ENCODE assay signal across 1 cellular context in genomic region chr3:101938262-101938847, GRCh38.
A peak's percentile ranks its signal among the peaks of the same experiment; 100 is the strongest.
TF ChIP-seq lines count a peak whose summit lies in the region.

No MANE protein-coding gene starts in this region.

TF ChIP-seq in K562, 482 proteins besides CTCF, POLR2A, EP300 and RAD21 (continued from another document):
- TF ChIP-seq ZNF609 (CRISPR knock-in tag; IDR thresholded peaks at IDR 0.05; ENCODE audit: borderline replicate concordance) = no peak
- TF ChIP-seq KDM4B (IDR thresholded peaks at IDR 0.05; ENCODE audit: borderline replicate concordance in 2 of 2, low read depth in 1 of 2) = no peak
- no peak for TF ChIP-seq FOXA3 (CRISPR knock-in tag; conservative IDR thresholded peaks at IDR 0.05 in 1 of 2, IDR thresholded peaks at IDR 0.05 in 1 of 2)
- no peak for TF ChIP-seq SRSF9 (IDR thresholded peaks at IDR 0.05; ENCODE audit: borderline replicate concordance, low read depth, low read length)
- TF ChIP-seq BACH1 (tag; IDR thresholded peaks at IDR 0.05) = no peak
- no peak for TF ChIP-seq MEIS2 (IDR thresholded peaks at IDR 0.05; ENCODE audit: partially characterized antibody)
- TF ChIP-seq MLX (CRISPR knock-in tag; conservative IDR thresholded peaks at IDR 0.05) = no peak
- TF ChIP-seq HIVEP1 (CRISPR knock-in tag; IDR thresholded peaks at IDR 0.05) = no peak
- TF ChIP-seq DPF2 (IDR thresholded peaks at IDR 0.05) = peak; percentile 77
- TF ChIP-seq NUFIP1 (IDR thresholded peaks at IDR 0.05; ENCODE audit: partially characterized antibody) = no peak
- TF ChIP-seq SMARCA5 (IDR thresholded peaks at IDR 0.05) = no peak
